ENCODE assay signal across 1 cellular context in the genomic region with DNA sequence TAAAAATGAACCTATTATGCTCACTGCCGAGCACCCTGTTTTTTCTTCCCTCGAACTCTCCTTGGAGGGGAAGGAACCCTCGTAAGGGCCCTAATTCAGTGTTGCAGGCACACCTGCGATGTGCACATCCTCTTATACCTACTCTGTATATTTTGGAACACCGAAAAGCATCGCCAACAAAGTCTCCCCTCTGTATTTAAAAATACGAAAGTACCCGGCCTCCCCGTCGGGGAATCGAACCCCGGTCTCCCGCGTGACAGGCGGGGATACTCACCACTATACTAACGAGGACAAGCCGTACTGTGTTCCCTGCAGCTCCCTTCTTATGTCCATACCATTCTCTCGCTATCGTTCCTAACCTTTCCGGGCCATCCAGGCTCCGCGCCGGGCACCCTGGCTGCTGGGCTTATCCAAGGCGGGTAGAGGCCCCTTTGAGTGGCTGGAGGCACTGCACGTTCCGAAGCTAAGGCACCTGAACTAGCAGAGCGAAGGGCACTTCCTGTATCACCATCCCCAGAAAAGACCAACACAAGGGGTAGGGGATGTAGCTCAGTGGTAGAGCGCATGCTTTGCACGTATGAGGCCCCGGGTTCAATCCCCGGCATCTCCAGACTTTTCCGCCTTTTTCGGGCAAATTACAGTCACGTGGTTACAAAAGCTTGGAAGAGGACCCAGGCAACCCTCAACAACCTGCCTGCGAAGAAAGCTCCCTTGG.
TF ChIP-seq lines count a peak whose summit lies in the region.

No MANE protein-coding gene starts in this region.

TF ChIP-seq in HEK293, 187 proteins besides CTCF, POLR2A, EP300 and RAD21 (continued from another document and continues in another):
- TF ChIP-seq, protein P1, sequence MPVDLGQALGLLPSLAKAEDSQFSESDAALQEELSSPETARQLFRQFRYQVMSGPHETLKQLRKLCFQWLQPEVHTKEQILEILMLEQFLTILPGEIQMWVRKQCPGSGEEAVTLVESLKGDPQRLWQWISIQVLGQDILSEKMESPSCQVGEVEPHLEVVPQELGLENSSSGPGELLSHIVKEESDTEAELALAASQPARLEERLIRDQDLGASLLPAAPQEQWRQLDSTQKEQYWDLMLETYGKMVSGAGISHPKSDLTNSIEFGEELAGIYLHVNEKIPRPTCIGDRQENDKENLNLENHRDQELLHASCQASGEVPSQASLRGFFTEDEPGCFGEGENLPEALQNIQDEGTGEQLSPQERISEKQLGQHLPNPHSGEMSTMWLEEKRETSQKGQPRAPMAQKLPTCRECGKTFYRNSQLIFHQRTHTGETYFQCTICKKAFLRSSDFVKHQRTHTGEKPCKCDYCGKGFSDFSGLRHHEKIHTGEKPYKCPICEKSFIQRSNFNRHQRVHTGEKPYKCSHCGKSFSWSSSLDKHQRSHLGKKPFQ (tag by site-specific recombination; IDR thresholded peaks at IDR 0.05) = peak; percentile 9; the same call in 1 of the 2 replicates
- TF ChIP-seq ZNF549 (tag by site-specific recombination; IDR thresholded peaks at IDR 0.05) (no peak; the same call in 1 of the 2 replicates), ZNF596 (tag by site-specific recombination; IDR thresholded peaks at IDR 0.05) (peak; percentile 31; the same call in 1 of the 2 replicates), OVOL3 (tag by site-specific recombination; IDR thresholded peaks at IDR 0.05) (no peak), ZEB2 (tag by site-specific recombination; IDR thresholded peaks at IDR 0.05) (peak; percentile 100), ZNF514 (tag by site-specific recombination; IDR thresholded peaks at IDR 0.05) (no peak), ZNF350 (tag by site-specific recombination; IDR thresholded peaks at IDR 0.05) (no peak), ZFP41 (tag by site-specific recombination; IDR thresholded peaks at IDR 0.05; ENCODE audit: borderline replicate concordance) (peak; percentile 24; the same call in 1 of the 2 replicates), HOXA7 (CRISPR knock-in tag; IDR thresholded peaks at IDR 0.05; ENCODE audit: borderline replicate concordance) (no peak), ZNF2 (tag by site-specific recombination; IDR thresholded peaks at IDR 0.05) (peak; percentile 95), TRIM28 (IDR thresholded peaks at IDR 0.05; ENCODE audit: borderline replicate concordance, low read length) (no peak), ZNF292 (tag by site-specific recombination; IDR thresholded peaks at IDR 0.05; ENCODE audit: borderline replicate concordance, low read depth) (no peak), ZNF561 (tag by site-specific recombination; IDR thresholded peaks at IDR 0.05; ENCODE audit: borderline replicate concordance) (peak; percentile 48), KLF9 (tag by site-specific recombination; IDR thresholded peaks at IDR 0.05; ENCODE audit: low read depth) (0 out of 2 replicates have a peak, but pooled peaks have one; percentile 31), ZNF76 (tag by site-specific recombination; IDR thresholded peaks at IDR 0.05; ENCODE audit: borderline replicate concordance, low read depth) (peak; percentile 65), ZNF19 (tag by site-specific recombination; IDR thresholded peaks at IDR 0.05; ENCODE audit: low read depth) (no peak), ZNF174 (tag by site-specific recombination; IDR thresholded peaks at IDR 0.05) (no peak), ZNF423 (tag by site-specific recombination; IDR thresholded peaks at IDR 0.05) (no peak), ZNF112 (tag by site-specific recombination; IDR thresholded peaks at IDR 0.05) (no peak), ZNF530 (tag by site-specific recombination; IDR thresholded peaks at IDR 0.05; ENCODE audit: low read depth) (no peak), ZNF132 (tag by site-specific recombination; IDR thresholded peaks at IDR 0.05; ENCODE audit: borderline replicate concordance) (no peak), GLI4 (tag by site-specific recombination; IDR thresholded peaks at IDR 0.05) (peak; percentile 86), ZNF610 (tag by site-specific recombination; IDR thresholded peaks at IDR 0.05; ENCODE audit: borderline replicate concordance) (no peak; the same call in 1 of the 2 replicates), ZFHX2 (tag by site-specific recombination; conservative IDR thresholded peaks at IDR 0.05) (no peak; the same call in 1 of the 2 replicates), ZNF558 (tag by site-specific recombination; IDR thresholded peaks at IDR 0.05) (peak; percentile 46; the same call in 1 of the 2 replicates), ZNF426 (tag by site-specific recombination; IDR thresholded peaks at IDR 0.05) (no peak; the same call in 1 of the 2 replicates)
- TF ChIP-seq, protein P2, sequence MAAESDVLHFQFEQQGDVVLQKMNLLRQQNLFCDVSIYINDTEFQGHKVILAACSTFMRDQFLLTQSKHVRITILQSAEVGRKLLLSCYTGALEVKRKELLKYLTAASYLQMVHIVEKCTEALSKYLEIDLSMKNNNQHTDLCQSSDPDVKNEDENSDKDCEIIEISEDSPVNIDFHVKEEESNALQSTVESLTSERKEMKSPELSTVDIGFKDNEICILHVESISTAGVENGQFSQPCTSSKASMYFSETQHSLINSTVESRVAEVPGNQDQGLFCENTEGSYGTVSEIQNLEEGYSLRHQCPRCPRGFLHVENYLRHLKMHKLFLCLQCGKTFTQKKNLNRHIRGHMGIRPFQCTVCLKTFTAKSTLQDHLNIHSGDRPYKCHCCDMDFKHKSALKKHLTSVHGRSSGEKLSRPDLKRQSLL (tag by site-specific recombination; IDR thresholded peaks at IDR 0.05) = peak; percentile 59
- TF ChIP-seq, protein P3, sequence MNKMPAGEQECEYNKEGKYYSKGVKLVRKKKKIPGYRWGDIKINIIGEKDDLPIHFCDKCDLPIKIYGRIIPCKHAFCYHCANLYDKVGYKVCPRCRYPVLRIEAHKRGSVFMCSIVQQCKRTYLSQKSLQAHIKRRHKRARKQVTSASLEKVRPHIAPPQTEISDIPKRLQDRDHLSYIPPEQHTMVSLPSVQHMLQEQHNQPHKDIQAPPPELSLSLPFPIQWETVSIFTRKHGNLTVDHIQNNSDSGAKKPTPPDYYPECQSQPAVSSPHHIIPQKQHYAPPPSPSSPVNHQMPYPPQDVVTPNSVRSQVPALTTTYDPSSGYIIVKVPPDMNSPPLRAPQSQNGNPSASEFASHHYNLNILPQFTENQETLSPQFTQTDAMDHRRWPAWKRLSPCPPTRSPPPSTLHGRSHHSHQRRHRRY (tag by site-specific recombination; IDR thresholded peaks at IDR 0.05) = no peak
- TF ChIP-seq, protein P4, sequence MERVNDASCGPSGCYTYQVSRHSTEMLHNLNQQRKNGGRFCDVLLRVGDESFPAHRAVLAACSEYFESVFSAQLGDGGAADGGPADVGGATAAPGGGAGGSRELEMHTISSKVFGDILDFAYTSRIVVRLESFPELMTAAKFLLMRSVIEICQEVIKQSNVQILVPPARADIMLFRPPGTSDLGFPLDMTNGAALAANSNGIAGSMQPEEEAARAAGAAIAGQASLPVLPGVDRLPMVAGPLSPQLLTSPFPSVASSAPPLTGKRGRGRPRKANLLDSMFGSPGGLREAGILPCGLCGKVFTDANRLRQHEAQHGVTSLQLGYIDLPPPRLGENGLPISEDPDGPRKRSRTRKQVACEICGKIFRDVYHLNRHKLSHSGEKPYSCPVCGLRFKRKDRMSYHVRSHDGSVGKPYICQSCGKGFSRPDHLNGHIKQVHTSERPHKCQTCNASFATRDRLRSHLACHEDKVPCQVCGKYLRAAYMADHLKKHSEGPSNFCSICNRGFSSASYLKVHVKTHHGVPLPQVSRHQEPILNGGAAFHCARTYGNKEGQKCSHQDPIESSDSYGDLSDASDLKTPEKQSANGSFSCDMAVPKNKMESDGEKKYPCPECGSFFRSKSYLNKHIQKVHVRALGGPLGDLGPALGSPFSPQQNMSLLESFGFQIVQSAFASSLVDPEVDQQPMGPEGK (tag by site-specific recombination; IDR thresholded peaks at IDR 0.05) = peak; percentile 73; the same call in 1 of the 2 replicates
- TF ChIP-seq, protein P5, sequence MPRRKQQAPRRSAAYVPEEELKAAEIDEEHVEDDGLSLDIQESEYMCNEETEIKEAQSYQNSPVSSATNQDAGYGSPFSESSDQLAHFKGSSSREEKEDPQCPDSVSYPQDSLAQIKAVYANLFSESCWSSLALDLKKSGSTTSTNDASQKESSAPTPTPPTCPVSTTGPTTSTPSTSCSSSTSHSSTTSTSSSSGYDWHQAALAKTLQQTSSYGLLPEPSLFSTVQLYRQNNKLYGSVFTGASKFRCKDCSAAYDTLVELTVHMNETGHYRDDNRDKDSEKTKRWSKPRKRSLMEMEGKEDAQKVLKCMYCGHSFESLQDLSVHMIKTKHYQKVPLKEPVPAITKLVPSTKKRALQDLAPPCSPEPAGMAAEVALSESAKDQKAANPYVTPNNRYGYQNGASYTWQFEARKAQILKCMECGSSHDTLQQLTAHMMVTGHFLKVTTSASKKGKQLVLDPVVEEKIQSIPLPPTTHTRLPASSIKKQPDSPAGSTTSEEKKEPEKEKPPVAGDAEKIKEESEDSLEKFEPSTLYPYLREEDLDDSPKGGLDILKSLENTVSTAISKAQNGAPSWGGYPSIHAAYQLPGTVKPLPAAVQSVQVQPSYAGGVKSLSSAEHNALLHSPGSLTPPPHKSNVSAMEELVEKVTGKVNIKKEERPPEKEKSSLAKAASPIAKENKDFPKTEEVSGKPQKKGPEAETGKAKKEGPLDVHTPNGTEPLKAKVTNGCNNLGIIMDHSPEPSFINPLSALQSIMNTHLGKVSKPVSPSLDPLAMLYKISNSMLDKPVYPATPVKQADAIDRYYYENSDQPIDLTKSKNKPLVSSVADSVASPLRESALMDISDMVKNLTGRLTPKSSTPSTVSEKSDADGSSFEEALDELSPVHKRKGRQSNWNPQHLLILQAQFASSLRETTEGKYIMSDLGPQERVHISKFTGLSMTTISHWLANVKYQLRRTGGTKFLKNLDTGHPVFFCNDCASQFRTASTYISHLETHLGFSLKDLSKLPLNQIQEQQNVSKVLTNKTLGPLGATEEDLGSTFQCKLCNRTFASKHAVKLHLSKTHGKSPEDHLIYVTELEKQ (tag by site-specific recombination; IDR thresholded peaks at IDR 0.05; ENCODE audit: borderline replicate concordance) = peak; percentile 18; the same call in 1 of the 2 replicates
- TF ChIP-seq, protein P6, sequence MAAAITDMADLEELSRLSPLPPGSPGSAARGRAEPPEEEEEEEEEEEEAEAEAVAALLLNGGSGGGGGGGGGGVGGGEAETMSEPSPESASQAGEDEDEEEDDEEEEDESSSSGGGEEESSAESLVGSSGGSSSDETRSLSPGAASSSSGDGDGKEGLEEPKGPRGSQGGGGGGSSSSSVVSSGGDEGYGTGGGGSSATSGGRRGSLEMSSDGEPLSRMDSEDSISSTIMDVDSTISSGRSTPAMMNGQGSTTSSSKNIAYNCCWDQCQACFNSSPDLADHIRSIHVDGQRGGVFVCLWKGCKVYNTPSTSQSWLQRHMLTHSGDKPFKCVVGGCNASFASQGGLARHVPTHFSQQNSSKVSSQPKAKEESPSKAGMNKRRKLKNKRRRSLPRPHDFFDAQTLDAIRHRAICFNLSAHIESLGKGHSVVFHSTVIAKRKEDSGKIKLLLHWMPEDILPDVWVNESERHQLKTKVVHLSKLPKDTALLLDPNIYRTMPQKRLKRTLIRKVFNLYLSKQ (tag by site-specific recombination; IDR thresholded peaks at IDR 0.05; ENCODE audit: borderline replicate concordance) = 0 out of 2 replicates have a peak, but pooled peaks have one; percentile 5
- TF ChIP-seq, protein P7, sequence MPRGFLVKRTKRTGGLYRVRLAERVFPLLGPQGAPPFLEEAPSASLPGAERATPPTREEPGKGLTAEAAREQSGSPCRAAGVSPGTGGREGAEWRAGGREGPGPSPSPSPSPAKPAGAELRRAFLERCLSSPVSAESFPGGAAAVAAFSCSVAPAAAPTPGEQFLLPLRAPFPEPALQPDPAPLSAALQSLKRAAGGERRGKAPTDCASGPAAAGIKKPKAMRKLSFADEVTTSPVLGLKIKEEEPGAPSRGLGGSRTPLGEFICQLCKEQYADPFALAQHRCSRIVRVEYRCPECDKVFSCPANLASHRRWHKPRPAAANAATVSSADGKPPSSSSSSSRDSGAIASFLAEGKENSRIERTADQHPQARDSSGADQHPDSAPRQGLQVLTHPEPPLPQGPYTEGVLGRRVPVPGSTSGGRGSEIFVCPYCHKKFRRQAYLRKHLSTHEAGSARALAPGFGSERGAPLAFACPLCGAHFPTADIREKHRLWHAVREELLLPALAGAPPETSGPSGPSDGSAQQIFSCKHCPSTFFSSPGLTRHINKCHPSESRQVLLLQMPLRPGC (tag by site-specific recombination; IDR thresholded peaks at IDR 0.05) = peak; percentile 67; the same call in 1 of the 2 replicates
- TF ChIP-seq, protein P8, sequence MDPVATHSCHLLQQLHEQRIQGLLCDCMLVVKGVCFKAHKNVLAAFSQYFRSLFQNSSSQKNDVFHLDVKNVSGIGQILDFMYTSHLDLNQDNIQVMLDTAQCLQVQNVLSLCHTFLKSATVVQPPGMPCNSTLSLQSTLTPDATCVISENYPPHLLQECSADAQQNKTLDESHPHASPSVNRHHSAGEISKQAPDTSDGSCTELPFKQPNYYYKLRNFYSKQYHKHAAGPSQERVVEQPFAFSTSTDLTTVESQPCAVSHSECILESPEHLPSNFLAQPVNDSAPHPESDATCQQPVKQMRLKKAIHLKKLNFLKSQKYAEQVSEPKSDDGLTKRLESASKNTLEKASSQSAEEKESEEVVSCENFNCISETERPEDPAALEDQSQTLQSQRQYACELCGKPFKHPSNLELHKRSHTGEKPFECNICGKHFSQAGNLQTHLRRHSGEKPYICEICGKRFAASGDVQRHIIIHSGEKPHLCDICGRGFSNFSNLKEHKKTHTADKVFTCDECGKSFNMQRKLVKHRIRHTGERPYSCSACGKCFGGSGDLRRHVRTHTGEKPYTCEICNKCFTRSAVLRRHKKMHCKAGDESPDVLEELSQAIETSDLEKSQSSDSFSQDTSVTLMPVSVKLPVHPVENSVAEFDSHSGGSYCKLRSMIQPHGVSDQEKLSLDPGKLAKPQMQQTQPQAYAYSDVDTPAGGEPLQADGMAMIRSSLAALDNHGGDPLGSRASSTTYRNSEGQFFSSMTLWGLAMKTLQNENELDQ (tag by site-specific recombination; IDR thresholded peaks at IDR 0.05; ENCODE audit: low read depth) = no peak
- TF ChIP-seq, protein P9, sequence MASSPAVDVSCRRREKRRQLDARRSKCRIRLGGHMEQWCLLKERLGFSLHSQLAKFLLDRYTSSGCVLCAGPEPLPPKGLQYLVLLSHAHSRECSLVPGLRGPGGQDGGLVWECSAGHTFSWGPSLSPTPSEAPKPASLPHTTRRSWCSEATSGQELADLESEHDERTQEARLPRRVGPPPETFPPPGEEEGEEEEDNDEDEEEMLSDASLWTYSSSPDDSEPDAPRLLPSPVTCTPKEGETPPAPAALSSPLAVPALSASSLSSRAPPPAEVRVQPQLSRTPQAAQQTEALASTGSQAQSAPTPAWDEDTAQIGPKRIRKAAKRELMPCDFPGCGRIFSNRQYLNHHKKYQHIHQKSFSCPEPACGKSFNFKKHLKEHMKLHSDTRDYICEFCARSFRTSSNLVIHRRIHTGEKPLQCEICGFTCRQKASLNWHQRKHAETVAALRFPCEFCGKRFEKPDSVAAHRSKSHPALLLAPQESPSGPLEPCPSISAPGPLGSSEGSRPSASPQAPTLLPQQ (tag by site-specific recombination; IDR thresholded peaks at IDR 0.05) = peak; percentile 87
